ENCODE assay signal across 11 cellular contexts in genomic region chr22:37189011-37189466, GRCh38. TPM values are rescaled to one million over a fixed set of nuclear protein-coding genes. Genes with fewer than 3 reads are reported as not detected.
DNase-seq lines count a peak whose midpoint lies in the region; ATAC-seq and TF ChIP-seq lines count a peak whose summit lies in the region.
"Had no signal": no experiment of that assay in that cellular context is flagged by ENCODE, and none has a peak within 500 bp of the region (broad histone marks: within the 10 kb centered on the region; RNA-seq: fewer than 3 reads in every experiment).

No MANE protein-coding gene starts in this region.

- DNase-seq in NCI-H2171 (lab: John Stamatoyannopoulos, UW) (peak; percentile 9), dermis blood vessel endothelial cell (peak; percentile 91), NCI-H1417 treated with DMSO at 0.1 percent for 48 hours (lab: John Stamatoyannopoulos, UW) (no peak), glutamatergic neuron (no peak), NCI-H524 (lab: John Stamatoyannopoulos, UW) (no peak)
- no peak for DNase-seq in naive thymus-derived CD8-positive, alpha-beta T cell
- DNase-seq: hippocampal formation; NCI-H1436 treated with DMSO at 0.1 percent for 48 hours; stimulated activated CD4-positive, alpha-beta T cell treated with anti-CD3 and anti-CD28 coated beads, Interleukin-12 subunit alpha, Interleukin-12 subunit beta, amount 100 ng/mL, for 4 hours had no signal

- peak overlapping the region in 5 of 10 donors; percentile 12 to 73 (median 50) for H3K4me3 Mint-ChIP-seq in naive thymus-derived CD8-positive, alpha-beta T cell
- H3K4me3 Mint-ChIP-seq in glutamatergic neuron (ENCODE audit: unreplicated experiment): no peak overlapping the region

- ATAC-seq in naive thymus-derived CD8-positive, alpha-beta T cell: no peak
- no peak for ATAC-seq in GM21528 (IDR thresholded peaks at IDR 0.05; ENCODE audit: low FRiP score, unreplicated experiment)

- H3K36me3 Mint-ChIP-seq in naive thymus-derived CD8-positive, alpha-beta T cell: no peaks in the 10 kb centered on the region
- H3K36me3 Mint-ChIP-seq in glutamatergic neuron (ENCODE audit: unreplicated experiment): peaks cover 3% of the 10 kb centered on the region

- POLR2A ChIA-PET in naive thymus-derived CD8-positive, alpha-beta T cell (lab: Charles Lee): no interaction called here

- H3K4me3 ChIP-seq in ACC112 (ENCODE audit: low read depth, low read length): peak overlapping the region; percentile 64; the same call in 1 of the 2 replicates

- H2AFZ ChIP-seq in ACC112 (ENCODE audit: low read length, unreplicated experiment): peak overlapping the region; percentile 23

- peaks cover 27% of the 10 kb centered on the region for H3K4me1 ChIP-seq in ACC112 (ENCODE audit: control insufficient read depth, insufficient read depth, low read length, unreplicated experiment)

- no peaks in the 10 kb centered on the region for H3K9me3 Mint-ChIP-seq in naive thymus-derived CD8-positive, alpha-beta T cell
- H3K9me3 Mint-ChIP-seq in glutamatergic neuron (ENCODE audit: unreplicated experiment): peaks cover 4% of the 10 kb centered on the region

- no peaks in the 10 kb centered on the region for H3K79me2 ChIP-seq in ACC112 (ENCODE audit: control insufficient read depth, insufficient read depth, low read length, unreplicated experiment)

- H3K36me3 ChIP-seq in ACC112 (ENCODE audit: insufficient read depth, low read length): no peaks in the 10 kb centered on the region

- H3K27me3 ChIP-seq in ACC112 (ENCODE audit: insufficient read depth, low read length): no peaks in the 10 kb centered on the region

- no peak for TF ChIP-seq CTCF in glutamatergic neuron (IDR thresholded peaks at IDR 0.05; ENCODE audit: partially characterized antibody, unreplicated experiment)

- H3K4me1 Mint-ChIP-seq in naive thymus-derived CD8-positive, alpha-beta T cell: peaks cover 27 to 71% (median 66%) of the 10 kb centered on the region in 4 donors
- H3K4me1 Mint-ChIP-seq in glutamatergic neuron (ENCODE audit: low read depth, unreplicated experiment): peaks cover 2% of the 10 kb centered on the region

- no peaks in the 10 kb centered on the region for H3K27me3 Mint-ChIP-seq in naive thymus-derived CD8-positive, alpha-beta T cell
- H3K27me3 Mint-ChIP-seq in glutamatergic neuron (ENCODE audit: unreplicated experiment): peaks cover 2% of the 10 kb centered on the region

- peak overlapping the region; percentile 27 for H3K27ac ChIP-seq in ACC112 (ENCODE audit: low read depth, low read length)

- peak overlapping the region in 8 of 10 donors; percentile 24 to 84 (median 76) for H3K27ac Mint-ChIP-seq in naive thymus-derived CD8-positive, alpha-beta T cell
- no peak overlapping the region for H3K27ac Mint-ChIP-seq in glutamatergic neuron (ENCODE audit: unreplicated experiment)

RNA-seq across cellular contexts. Expression of gene C1QTNF6, which starts 1.0 kb away (rescaled TPM):
- total RNA-seq in dermis blood vessel endothelial cell: 3.1 and 12.5 TPM in 2 replicates
- total RNA-seq in naive thymus-derived CD8-positive, alpha-beta T cell: 10 to 100 TPM; 24.6 to 25.7 TPM
- 1 to 10 TPM in 2 of 3 donors, under 1 TPM in 1; 0.68 to 4.0 (median 1.7) TPM for polyA plus RNA-seq in naive thymus-derived CD8-positive, alpha-beta T cell
- 3.3 TPM for total RNA-seq in glutamatergic neuron (ENCODE audit: unreplicated experiment)

RNA-seq across cellular contexts. Expression of gene SSTR3, which starts 23.2 kb away (rescaled TPM):
- total RNA-seq in dermis blood vessel endothelial cell: not detected in 2 replicates
- 10 to 100 TPM; 13.5 to 13.7 TPM for total RNA-seq in naive thymus-derived CD8-positive, alpha-beta T cell
- polyA plus RNA-seq in naive thymus-derived CD8-positive, alpha-beta T cell: 1 to 10 TPM; 2.9 to 7.3 (median 4.2) TPM
- total RNA-seq in glutamatergic neuron (ENCODE audit: unreplicated experiment): not detected

RNA-seq across cellular contexts. Expression of gene IL2RB, which starts 39.3 kb away (rescaled TPM):
- 0.05 TPM in 1 of 2 replicates, not detected in the other for total RNA-seq in dermis blood vessel endothelial cell
- 10 to 100 TPM; 31.1 to 34.2 TPM for total RNA-seq in naive thymus-derived CD8-positive, alpha-beta T cell
- 100 to 1,000 TPM in 1 of 3 donors, 10 to 100 TPM in 2; 74.9 to 113 (median 81.1) TPM for polyA plus RNA-seq in naive thymus-derived CD8-positive, alpha-beta T cell
- not detected for total RNA-seq in glutamatergic neuron (ENCODE audit: unreplicated experiment)

RNA-seq across cellular contexts. Expression of gene RAC2, which starts 55.0 kb away (rescaled TPM):
- 11.2 and 32.4 TPM in 2 replicates for total RNA-seq in dermis blood vessel endothelial cell
- 100 to 1,000 TPM; 295 to 297 TPM for total RNA-seq in naive thymus-derived CD8-positive, alpha-beta T cell
- polyA plus RNA-seq in naive thymus-derived CD8-positive, alpha-beta T cell: 1,000 to 10,000 TPM in 2 of 3 donors, 100 to 1,000 TPM in 1; 740 to 1,115 (median 1,110) TPM
- not detected for total RNA-seq in glutamatergic neuron (ENCODE audit: unreplicated experiment)

Comparison
In these comparisons a context has a peak if more than half of its experiments do, and no peak if none do; other contexts are left out.
1. DNase-seq: peak in NCI-H2171 (single experiment) and dermis blood vessel endothelial cell (single experiment); none in naive thymus-derived CD8-positive, alpha-beta T cell (0 of 10), NCI-H1417 treated with DMSO at 0.1 percent for 48 hours (single experiment), glutamatergic neuron (single experiment) and NCI-H524 (0 of 2).
2. RNA of gene SSTR3, which starts 23.2 kb away (total RNA-seq): 13.5 to 13.7 TPM in naive thymus-derived CD8-positive, alpha-beta T cell; not detected in glutamatergic neuron (single experiment) and not detected in dermis blood vessel endothelial cell; every median in the first group is over 10 times any median in the second.
3. RNA of gene IL2RB, which starts 39.3 kb away (total RNA-seq): 31.1 to 34.2 TPM in naive thymus-derived CD8-positive, alpha-beta T cell; not detected in glutamatergic neuron (single experiment) and 0.05 TPM in dermis blood vessel endothelial cell; every median in the first group is over 10 times any median in the second.